11 cellular contexts compared by ENCODE assay signal in the genomic region with DNA sequence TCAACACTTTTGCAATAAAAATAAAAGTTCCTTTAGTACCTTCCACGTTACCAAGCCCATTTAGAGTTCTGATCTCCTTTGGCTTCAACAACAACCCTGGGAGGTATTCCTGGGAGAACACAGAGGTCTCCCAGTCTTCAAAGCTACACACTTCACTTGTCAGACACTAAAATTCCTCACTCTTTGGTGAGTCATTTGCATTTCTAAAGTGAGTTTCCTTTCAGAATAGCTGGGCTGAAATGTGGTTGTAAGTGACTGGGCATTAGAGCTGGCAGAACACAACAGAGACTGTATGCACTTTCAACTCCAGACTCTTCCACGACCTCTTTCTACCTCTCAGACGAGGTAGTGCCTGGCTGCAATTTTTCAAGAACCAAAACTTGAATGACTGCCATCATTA. TPM values are rescaled to one million over a fixed set of nuclear protein-coding genes. Genes with fewer than 3 reads are reported as not detected.
DNase-seq lines count a peak whose midpoint lies in the region; ATAC-seq, FAIRE-seq and TF ChIP-seq lines count a peak whose summit lies in the region.
"Had no signal": no experiment of that assay in that cellular context is flagged by ENCODE, and none has a peak within 500 bp of the region (broad histone marks: within the 10 kb centered on the region; RNA-seq: fewer than 3 reads in every experiment).

No MANE protein-coding gene starts in this region.

- H3K27me3 Mint-ChIP-seq in brain, result no peaks in the 10 kb centered on the region

- POLR2A ChIA-PET in HepG2 (lab: Yijun Ruan, JAX), result interaction anchor here (1.6 to 4.6 kb wide), 4 partner anchors 9 to 17 kb away, joined by 6 to 48 read pairs (median 28); partner anchors contain the start of gene F2RL1

- TF ChIP-seq RAD21 in HepG2 (CRISPR knock-in tag; IDR thresholded peaks at IDR 0.05), result no peak

- WGBS in HepG2 (ENCODE audit: low lambda C conversion rate), result 2% methylated on average over 3 of the region's 3 CpGs
- 60% methylated on average over 3 of the region's 3 CpGs for WGBS in right lobe of liver (ENCODE audit: insufficient coverage, low coverage, low lambda C conversion rate, missing lambda C conversion rate)

- H3K9me3 ChIP-seq in HepG2 (ENCODE audit: low read length) (no peaks in the 10 kb centered on the region), right lobe of liver (no peaks in the 10 kb centered on the region), iPS-20b (ENCODE audit: insufficient read depth, low read depth, low read length) (peaks cover 7% of the 10 kb centered on the region; the same call in 1 of the 2 replicates)
- H3K9me3 ChIP-seq: neutrophil had no signal

- no peak overlapping the region for H3K27ac ChIP-seq in HepG2 (ENCODE audit: extremely low read length, insufficient read depth, low read length)
- H3K27ac ChIP-seq in right lobe of liver, result no peak overlapping the region
- H3K27ac ChIP-seq in iPS-20b (ENCODE audit: low read length), result peak overlapping the region; percentile 93
- H3K27ac ChIP-seq: neutrophil had no signal

- H3K4me3 Mint-ChIP-seq in brain, result peak overlapping the region in 2 of 5 experiments; percentile 5 to 13
- H3K4me3 Mint-ChIP-seq: type B pancreatic cell had no signal

- peaks cover 11 to 20% (median 19%) of the 10 kb centered on the region in 5 experiments for H3K9me3 Mint-ChIP-seq in brain

- peaks cover 11% of the 10 kb centered on the region for H3K36me3 Mint-ChIP-seq in brain

- intact Hi-C loops in HepG2 (cut with micrococcal nuclease; ENCODE audit: unreplicated experiment), result loop anchor here (2.0 kb wide), 1 partner anchor 16 kb away; no protein-coding TSS in a partner anchor
- intact Hi-C loops in right lobe of liver (cut with DNase I), result no loop called here

- TF ChIP-seq POLR2A in HepG2 (IDR thresholded peaks at IDR 0.05; ENCODE audit: insufficient read depth in 1 of 2, low read depth in 2 of 2, low read length in 2 of 2), result no peak
- TF ChIP-seq POLR2A in right lobe of liver (IDR thresholded peaks at IDR 0.05), result no peak

- H4K20me1 ChIP-seq in HepG2 (ENCODE audit: insufficient read depth, low read length), result no peaks in the 10 kb centered on the region

- H3K9ac ChIP-seq in HepG2 (ENCODE audit: insufficient read depth, low read depth, low read length) (no peak overlapping the region), iPS-20b (ENCODE audit: low read depth, low read length) (peak overlapping the region; percentile 81)

- H3K27ac Mint-ChIP-seq in brain, result peak overlapping the region; percentile 57 to 96 (median 92)
- H3K27ac Mint-ChIP-seq: type B pancreatic cell had no signal

- H3K4me1 Mint-ChIP-seq in brain, result peaks cover 36% of the 10 kb centered on the region

- H2AFZ ChIP-seq in HepG2 (ENCODE audit: low read length), result no peak overlapping the region

- CTCF ChIA-PET in HepG2 (lab: Yijun Ruan, JAX; ENCODE audit: low intra/inter-chr PET ratio, low total read pairs), result no interaction called here

- FAIRE-seq in HepG2 (lab: Jason Lieb, UNC), result no peak

- H3K4me3 ChIP-seq in HepG2 (replicated peaks in 1 of 3; ENCODE audit: insufficient read depth in 1 of 3, low read depth in 2 of 3, low read length in 3 of 3) (no peak overlapping the region), right lobe of liver (no peak overlapping the region), iPS-20b (ENCODE audit: low read length) (peak overlapping the region; percentile 62)

- no peak for TF ChIP-seq EP300 in HepG2 (IDR thresholded peaks at IDR 0.05; ENCODE audit: low read depth in 2 of 2, low read length in 2 of 2)
- no peak for TF ChIP-seq EP300 in HepG2 (CRISPR knock-in tag; IDR thresholded peaks at IDR 0.05; ENCODE audit: borderline replicate concordance)

- H3K27me3 ChIP-seq in HepG2 (ENCODE audit: control insufficient read depth in 1 of 2, insufficient read depth in 2 of 2, low read length in 2 of 2) (peaks cover 2 to 4% of the 10 kb centered on the region in 2 experiments; a peak in 1 of 5 replicates), right lobe of liver (no peaks in the 10 kb centered on the region), iPS-20b (ENCODE audit: insufficient read depth, low read length) (no peaks in the 10 kb centered on the region)
- H3K27me3 ChIP-seq: neutrophil had no signal

- in situ Hi-C loops in HepG2 (cut with HindIII; ENCODE audit: extremely low pct_ligation_motif_present, low pct_unique_long_range_greater_than_20kb), result no loop called here

- DNase-seq in HepG2 (ENCODE audit: low spot score) (peak; percentile 36), right lobe of liver (no peak), NOMO-1 treated with DMSO at 0.1 percent for 48 hours (lab: John Stamatoyannopoulos, UW; ENCODE audit: unreplicated experiment) (no peak), NCI-H82 treated with DMSO at 0.1 percent for 48 hours (lab: John Stamatoyannopoulos, UW; ENCODE audit: unreplicated experiment) (no peak), DMS53 treated with DMSO at 0.1 percent for 48 hours (lab: John Stamatoyannopoulos, UW; ENCODE audit: unreplicated experiment) (no peak)
- DNase-seq: activated CD4-positive, alpha-beta T cell treated with anti-CD3 and anti-CD28 coated beads, Interleukin-2, amount 50 U/mL, for 1 hour had no signal

- no TSS peak for BruUV-seq in HepG2 (replicated peaks; lab: Mats Ljungman, UMichigan)

- no peak overlapping the region for H3K4me2 ChIP-seq in HepG2 (ENCODE audit: low read depth, low read length)

- H3K4me1 ChIP-seq in HepG2 (ENCODE audit: insufficient read depth, low read length) (peaks cover 29% of the 10 kb centered on the region), right lobe of liver (no peaks in the 10 kb centered on the region), iPS-20b (ENCODE audit: insufficient read depth, low read length) (peaks cover 31% of the 10 kb centered on the region)

- no peaks in the 10 kb centered on the region for H3K79me2 ChIP-seq in HepG2 (ENCODE audit: insufficient read depth, low read length)

- TF ChIP-seq CTCF in HepG2 (CRISPR knock-in tag; IDR thresholded peaks at IDR 0.05), result no peak
- no peak for TF ChIP-seq CTCF in right lobe of liver (IDR thresholded peaks at IDR 0.05)
- no peak for TF ChIP-seq CTCF in brain (conservative IDR thresholded peaks at IDR 0.05)

- ATAC-seq in HepG2 (no peak), right lobe of liver (no peak), GM19035 (IDR thresholded peaks at IDR 0.05; ENCODE audit: unreplicated experiment) (no peak)

- H3K36me3 ChIP-seq in HepG2 (replicated peaks in 1 of 2; ENCODE audit: control insufficient read depth in 1 of 2, insufficient read depth in 2 of 2, low read length in 2 of 2), result no peaks in the 10 kb centered on the region
- no peaks in the 10 kb centered on the region for H3K36me3 ChIP-seq in right lobe of liver
- H3K36me3 ChIP-seq in iPS-20b (ENCODE audit: insufficient read depth, low read depth, low read length), result no peaks in the 10 kb centered on the region
- H3K36me3 ChIP-seq: neutrophil had no signal

RNA-seq across cellular contexts. Expression of gene F2RL1, which starts 11.5 kb away (rescaled TPM):
- total RNA-seq in HepG2 (2016; rRNA removed; fragmentation: Illumina TruSeq; extraction: Trizol), result 6.3 and 9.9 TPM in 2 replicates
- total RNA-seq in HepG2 (2016; cell fraction: cytosol; rRNA removed; fragmentation: Illumina TruSeq; extraction: Trizol; ENCODE audit: low read depth), result 0.61 and 0.71 TPM in 2 replicates
- 4.8 and 10.3 TPM in 2 replicates for total RNA-seq in HepG2 (2016; cell fraction: insoluble cytoplasmic fraction; rRNA removed; fragmentation: Illumina TruSeq; extraction: Trizol)
- total RNA-seq in HepG2 (2016; cell fraction: membrane; rRNA removed; fragmentation: Illumina TruSeq; extraction: Trizol), result 1.6 and 1.9 TPM in 2 replicates
- 10.2 and 11.2 TPM in 2 replicates for total RNA-seq in HepG2 (2016; cell fraction: nucleus; rRNA removed; fragmentation: Illumina TruSeq; extraction: Trizol)
- 23.0 TPM in 2 replicates for polyA plus RNA-seq in HepG2 (2011; rRNA removed)
- 15.6 and 23.7 TPM in 2 replicates for polyA plus RNA-seq in HepG2 (2011; cell fraction: cytosol; rRNA removed)
- polyA plus RNA-seq in HepG2 (2011; cell fraction: nucleus; rRNA removed), result 3.3 and 3.7 TPM in 2 replicates
- 7.4 and 10.0 TPM in 2 replicates for polyA plus RNA-seq in HepG2 (2012)
- polyA plus RNA-seq in HepG2 (2016; cell fraction: cytosol; fragmentation: Illumina TruSeq; extraction: Trizol; ENCODE audit: low read depth), result 0.38 and 0.44 TPM in 2 replicates
- polyA plus RNA-seq in HepG2 (2016; cell fraction: insoluble cytoplasmic fraction; fragmentation: Illumina TruSeq; extraction: Trizol; ENCODE audit: low read depth), result 4.3 and 4.4 TPM in 2 replicates
- 0.86 and 1.0 TPM in 2 replicates for polyA plus RNA-seq in HepG2 (2016; cell fraction: membrane; fragmentation: Illumina TruSeq; extraction: Trizol; ENCODE audit: low read depth)
- polyA plus RNA-seq in HepG2 (2016; cell fraction: nucleus; fragmentation: Illumina TruSeq; extraction: Trizol; ENCODE audit: insufficient read depth, low read depth), result 12.6 and 13.5 TPM in 2 replicates
- 0.33 and 45.9 TPM in 2 replicates for polyA minus RNA-seq in HepG2 (2011; rRNA and poly(A)+ RNA removed; ENCODE audit: low replicate concordance)
- 11.8 and 15.6 TPM in 2 replicates for polyA minus RNA-seq in HepG2 (2011; cell fraction: cytosol; rRNA and poly(A)+ RNA removed)
- 5.0 and 9.2 TPM in 2 replicates for polyA minus RNA-seq in HepG2 (2011; cell fraction: nucleus; rRNA and poly(A)+ RNA removed)
- total RNA-seq in right lobe of liver, result 10 to 100 TPM in 4 of 6 experiments, 1 to 10 TPM in 2; 2.6 to 17.0 (median 11.6) TPM
- 0.42 TPM for polyA plus RNA-seq in brain (ENCODE audit: insufficient read depth, low read depth, low replicate concordance)

RNA-seq across cellular contexts. Expression of gene S100Z, which starts 42.5 kb away (rescaled TPM):
- total RNA-seq in HepG2 (2016; rRNA removed; fragmentation: Illumina TruSeq; extraction: Trizol) (not detected in 2 replicates), right lobe of liver (under 1 TPM in 1 of 6 experiments, not detected in 5; 0.43 TPM)
- total RNA-seq in HepG2 (2016; cell fraction: cytosol; rRNA removed; fragmentation: Illumina TruSeq; extraction: Trizol; ENCODE audit: low read depth), result not detected in 2 replicates
- total RNA-seq in HepG2 (2016; cell fraction: insoluble cytoplasmic fraction; rRNA removed; fragmentation: Illumina TruSeq; extraction: Trizol), result not detected in 2 replicates
- not detected in 2 replicates for total RNA-seq in HepG2 (2016; cell fraction: membrane; rRNA removed; fragmentation: Illumina TruSeq; extraction: Trizol)
- not detected in 2 replicates for total RNA-seq in HepG2 (2016; cell fraction: nucleus; rRNA removed; fragmentation: Illumina TruSeq; extraction: Trizol)
- polyA plus RNA-seq in HepG2 (2011; rRNA removed) (0.17 and 0.22 TPM in 2 replicates), brain (ENCODE audit: insufficient read depth, low read depth, low replicate concordance) (not detected)
- polyA plus RNA-seq in HepG2 (2011; cell fraction: cytosol; rRNA removed), result 0.08 and 0.20 TPM in 2 replicates
- polyA plus RNA-seq in HepG2 (2011; cell fraction: nucleus; rRNA removed), result 0.36 TPM in 1 of 2 replicates, not detected in the other
- polyA plus RNA-seq in HepG2 (2012), result 0.12 TPM in 1 of 2 replicates, not detected in the other
- polyA plus RNA-seq in HepG2 (2016; cell fraction: cytosol; fragmentation: Illumina TruSeq; extraction: Trizol; ENCODE audit: low read depth), result not detected in 2 replicates
- polyA plus RNA-seq in HepG2 (2016; cell fraction: insoluble cytoplasmic fraction; fragmentation: Illumina TruSeq; extraction: Trizol; ENCODE audit: low read depth), result not detected in 2 replicates
- not detected in 2 replicates for polyA plus RNA-seq in HepG2 (2016; cell fraction: membrane; fragmentation: Illumina TruSeq; extraction: Trizol; ENCODE audit: low read depth)
- polyA plus RNA-seq in HepG2 (2016; cell fraction: nucleus; fragmentation: Illumina TruSeq; extraction: Trizol; ENCODE audit: insufficient read depth, low read depth), result not detected in 2 replicates
- polyA minus RNA-seq in HepG2 (2011; rRNA and poly(A)+ RNA removed; ENCODE audit: low replicate concordance), result not detected in 2 replicates
- polyA minus RNA-seq in HepG2 (2011; cell fraction: cytosol; rRNA and poly(A)+ RNA removed), result not detected in 2 replicates
- polyA minus RNA-seq in HepG2 (2011; cell fraction: nucleus; rRNA and poly(A)+ RNA removed), result 1.1 TPM in 1 of 2 replicates, not detected in the other
